In genomic region chr20:56445540-56445939, GRCh38 we compare ENCODE assay signal across 27 cellular contexts. TPM values are rescaled to one million over a fixed set of nuclear protein-coding genes. Genes with fewer than 3 reads are reported as not detected.
"Had no signal": no experiment of that assay in that cellular context is flagged by ENCODE, and none has a peak within 500 bp of the region (broad histone marks: within the 10 kb centered on the region; RNA-seq: fewer than 3 reads in every experiment).

No MANE protein-coding gene starts in this region.

- ATAC-seq: activated naive CD4-positive, alpha-beta T cell treated with anti-CD3 and anti-CD28 coated beads, Interleukin-2, amount 50 U/mL, for 72 hours; body of pancreas; gastrocnemius medialis; left cardiac atrium; left ventricle myocardium superior; mucosa of descending colon had no signal

- H3K9me3 ChIP-seq: adrenal gland, body of pancreas, colonic mucosa, gastrocnemius medialis, mucosa of descending colon, right atrium auricular region, tibial nerve had no signal

- H3K36me3 Mint-ChIP-seq: neural progenitor cell had no signal

- H3K27me3 Mint-ChIP-seq: activated CD4-positive, alpha-beta memory T cell treated with anti-CD3 and anti-CD28 coated beads for 36 hours had no signal

- H3K4me3 Mint-ChIP-seq: activated CD4-positive, alpha-beta memory T cell treated with anti-CD3 and anti-CD28 coated beads for 36 hours; activated T-helper 1 cell treated with anti-CD3 and anti-CD28 coated beads, Interleukin-12 subunit alpha, Interleukin-12 subunit beta, Interleukin-2, Interleukin-4 antibody, amounts not matched to agents 30 ng/mL and 10 ng/mL and 1 ng/mL, durations not matched to agents 14 hours and 24 hours and 36 hours; neural progenitor cell had no signal

- H3K27ac Mint-ChIP-seq: activated CD4-positive, alpha-beta memory T cell treated with anti-CD3 and anti-CD28 coated beads for 36 hours; activated naive CD4-positive, alpha-beta T cell treated with anti-CD3 and anti-CD28 coated beads, Interleukin-2, amount 50 U/mL, for 72 hours had no signal

- H3K9me3 Mint-ChIP-seq: activated CD4-positive, alpha-beta memory T cell treated with anti-CD3 and anti-CD28 coated beads for 36 hours; activated naive CD4-positive, alpha-beta T cell treated with anti-CD3 and anti-CD28 coated beads, Interleukin-2, amount 50 U/mL, for 72 hours; activated T-helper 1 cell treated with anti-CD3 and anti-CD28 coated beads, Interleukin-12 subunit alpha, Interleukin-12 subunit beta, Interleukin-2, Interleukin-4 antibody, amounts not matched to agents 30 ng/mL and 10 ng/mL and 1 ng/mL, durations not matched to agents 14 hours and 24 hours and 36 hours; neural progenitor cell had no signal

- DNase-seq: activated CD4-positive, alpha-beta memory T cell treated with anti-CD3 and anti-CD28 coated beads for 36 hours; activated CD4-positive, alpha-beta T cell treated with anti-CD3 and anti-CD28 coated beads for 4 hours; activated gamma-delta T cell treated with Interleukin-2 at 50 U/mL for 16 hours; activated T-cell treated with anti-CD3 and anti-CD28 coated beads, Interleukin-2, amount 50 U/mL, for 1 hour; adrenal gland; aorta; body of pancreas; cerebellar nuclear complex; colonic mucosa; dorsolateral prefrontal cortex; effector memory CD4-positive, alpha-beta T cell; erythroblast; gastrocnemius medialis; glutamatergic neuron; left cardiac atrium; left ventricle myocardium superior; mucosa of descending colon; stimulated activated CD4-positive, alpha-beta T cell treated with anti-CD3 and anti-CD28 coated beads, Interleukin-15, amount 100 ng/mL, for 24 hours; stimulated activated CD4-positive, alpha-beta T cell treated with anti-CD3 and anti-CD28 coated beads, Interleukin-2, amount 100 ng/mL, for 24 hours; stimulated activated naive CD4-positive, alpha-beta T cell treated with Interleukin-2 at 50 U/mL for 16 hours; T-helper 1 cell had no signal

RNA-seq across cellular contexts. Expression of gene CASS4, which starts 33.5 kb away (rescaled TPM):
- total RNA-seq: pulmonary artery endothelial cell had no signal
